Comparison of ENCODE assay signal across 30 cellular contexts in the genomic region with DNA sequence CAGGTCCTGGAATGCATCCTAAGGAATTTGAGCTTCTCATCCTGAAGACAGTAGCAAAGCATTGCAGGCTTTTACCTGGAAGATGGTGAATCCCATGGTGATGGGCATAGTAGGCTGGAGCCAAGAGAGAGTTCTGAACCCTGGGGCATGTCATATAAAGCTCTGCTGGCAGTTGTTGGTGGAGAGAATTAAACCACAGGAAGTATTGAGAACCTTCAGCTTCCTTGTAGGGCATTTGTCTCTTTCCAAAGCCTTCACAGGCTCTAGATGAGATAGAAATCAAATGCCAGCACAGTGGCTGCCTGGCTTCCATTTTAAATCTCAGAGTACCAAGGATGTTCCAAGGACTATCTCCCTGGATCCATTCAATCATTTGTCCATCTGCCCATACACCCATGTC.
"Had no signal": no experiment of that assay in that cellular context is flagged by ENCODE, and none has a peak within 500 bp of the region (broad histone marks: within the 10 kb centered on the region; RNA-seq: fewer than 3 reads in every experiment).

No MANE protein-coding gene starts in this region.

- H3K27ac ChIP-seq: body of pancreas, cardiac muscle cell, colonic mucosa, gastrocnemius medialis, neural progenitor cell, right atrium auricular region, suprapubic skin, tibial artery, WERI-Rb-1 had no signal

- H3K9me3 ChIP-seq: body of pancreas, colonic mucosa, gastrocnemius medialis, right atrium auricular region, suprapubic skin, tibial artery had no signal

- H3K27me3 ChIP-seq: adrenal gland, body of pancreas, cardiac muscle cell, colonic mucosa, gastrocnemius medialis, neural progenitor cell, right atrium auricular region, suprapubic skin, tibial artery had no signal

- H3K27me3 Mint-ChIP-seq: stimulated activated naive B cell treated with anti-CD40 and anti-IgM and Interleukin-4, amounts not matched to agents 10 μg/mL and 1 μg/mL and 100 μg/mL, for 72 hours had no signal

- H2AFZ ChIP-seq: neural progenitor cell had no signal

- ATAC-seq: activated CD4-positive, CD25-positive, alpha-beta regulatory T cell treated with anti-CD3 and anti-CD28 coated beads, Interleukin-2, amount 50 U/mL, for 24 hours; activated naive CD4-positive, alpha-beta T cell treated with anti-CD3 and anti-CD28 coated beads, Interleukin-2, amount 50 U/mL, for 72 hours; activated T-helper 17 cell treated with anti-CD3 and anti-CD28 coated beads, Interleukin-2, amount 50 U/mL, for 72 hours; body of pancreas; gastrocnemius medialis; left colon; naive thymus-derived CD4-positive, alpha-beta T cell; stimulated activated naive B cell treated with anti-CD40 and anti-IgM and Interleukin-4, amounts not matched to agents 10 μg/mL and 1 μg/mL and 100 μg/mL, for 72 hours had no signal

- H3K27ac Mint-ChIP-seq: activated naive CD4-positive, alpha-beta T cell treated with anti-CD3 and anti-CD28 coated beads, Interleukin-2, amount 50 U/mL, for 72 hours; activated T-cell treated with anti-CD3 and anti-CD28 coated beads, Interleukin-2, amount 50 U/mL, for 24 hours; activated T-helper 17 cell treated with anti-CD3 and anti-CD28 coated beads, Interleukin-2, amount 50 U/mL, for 72 hours; mesothelial cell of epicardium; naive thymus-derived CD4-positive, alpha-beta T cell; neural progenitor cell; stimulated activated naive B cell treated with anti-CD40 and anti-IgM and Interleukin-4, amounts not matched to agents 10 μg/mL and 1 μg/mL and 100 μg/mL, for 72 hours had no signal

- H3K9ac ChIP-seq: neural progenitor cell had no signal

- DNase-seq: activated CD4-positive, alpha-beta T cell treated with anti-CD3 and anti-CD28 coated beads for 48 hours; activated CD4-positive, alpha-beta T cell treated with anti-CD3 and anti-CD28 coated beads, Interleukin-2, amount 50 U/mL, for 48 hours; activated CD8-positive, alpha-beta memory T cell treated with anti-CD3 and anti-CD28 coated beads, Interleukin-2, amount 50 U/mL, for 48 hours; activated gamma-delta T cell treated with Interleukin-2 at 50 U/mL for 16 hours; activated T-cell treated with anti-CD3 and anti-CD28 coated beads, Interleukin-2, amount 50 U/mL, for 24 hours; adrenal gland; aorta; body of pancreas; cerebellar nuclear complex; colonic mucosa; effector CD8-positive, alpha-beta T cell; gastrocnemius medialis; glutamatergic neuron; kidney; left colon; naive thymus-derived CD4-positive, alpha-beta T cell; occipital lobe; stimulated activated CD4-positive, alpha-beta T cell treated with anti-CD3 and anti-CD28 coated beads, Interleukin-15, amount 100 ng/mL, for 24 hours; stimulated activated CD4-positive, alpha-beta T cell treated with anti-CD3 and anti-CD28 coated beads, Interleukin-2, amount 100 ng/mL, for 24 hours; stimulated activated naive B cell treated with anti-CD40 and anti-IgM and Interleukin-4, amounts not matched to agents 10 μg/mL and 1 μg/mL and 100 μg/mL, for 72 hours; tibial artery; WERI-Rb-1 had no signal

- H3K4me2 ChIP-seq: neural progenitor cell had no signal

- H3K4me3 ChIP-seq: adrenal gland, body of pancreas, cardiac muscle cell, colonic mucosa, gastrocnemius medialis, neural progenitor cell, right atrium auricular region, suprapubic skin, tibial artery had no signal

- H3K36me3 ChIP-seq: adrenal gland, cardiac muscle cell, colonic mucosa, gastrocnemius medialis, neural progenitor cell, right atrium auricular region, suprapubic skin, tibial artery, WERI-Rb-1 had no signal

- H3K4me3 Mint-ChIP-seq: activated T-cell treated with anti-CD3 and anti-CD28 coated beads, Interleukin-2, amount 50 U/mL, for 24 hours; activated T-helper 17 cell treated with anti-CD3 and anti-CD28 coated beads, Interleukin-2, amount 50 U/mL, for 72 hours; mesothelial cell of epicardium; neural progenitor cell; stimulated activated naive B cell treated with anti-CD40 and anti-IgM and Interleukin-4, amounts not matched to agents 10 μg/mL and 1 μg/mL and 100 μg/mL, for 72 hours had no signal

- H3K36me3 Mint-ChIP-seq: mesothelial cell of epicardium had no signal

- H3K9me3 Mint-ChIP-seq: activated T-helper 17 cell treated with anti-CD3 and anti-CD28 coated beads, Interleukin-2, amount 50 U/mL, for 72 hours had no signal

- H3K4me1 ChIP-seq: body of pancreas, colonic mucosa, gastrocnemius medialis, neural progenitor cell, right atrium auricular region, suprapubic skin had no signal
